In genomic region chr20:1833728-1834726, GRCh38 we compare ENCODE assay signal across 30 cellular contexts.
DNase-seq lines count a peak whose midpoint lies in the region; ATAC-seq, FAIRE-seq and TF ChIP-seq lines count a peak whose summit lies in the region.
"Had no signal": no experiment of that assay in that cellular context is flagged by ENCODE, and none has a peak within 500 bp of the region (broad histone marks: within the 10 kb centered on the region; RNA-seq: fewer than 3 reads in every experiment).

No MANE protein-coding gene starts in this region.

- no peak overlapping the region for H3K9ac ChIP-seq in trophoblast cell (ENCODE audit: low read length)

- H2BK120ac ChIP-seq in trophoblast cell (ENCODE audit: insufficient read depth, low read length, poor library complexity) = peak overlapping the region; percentile 16

- DNase-seq in DMS 273 (lab: John Stamatoyannopoulos, UW; ENCODE audit: unreplicated experiment) (peak; percentile 44), DMS 273 treated with DMSO at 0.1 percent for 48 hours (lab: John Stamatoyannopoulos, UW) (no peak), NCI-H2227 treated with DMSO at 0.1 percent for 48 hours (lab: John Stamatoyannopoulos, UW) (peak; percentile 12), bronchial epithelial cell (ENCODE audit: low read depth) (peak; percentile 57), trophoblast cell (no peak), psoas muscle (no peak)
- no peak for DNase-seq in activated naive CD4-positive, alpha-beta T cell (lab: John Stamatoyannopoulos, UW)
- DNase-seq: activated CD4-positive, alpha-beta T cell treated with anti-CD3 and anti-CD28 coated beads, Interleukin-2, amount 10 ng/mL, durations not matched to agents 24 days and 14 days; activated CD8-positive, alpha-beta memory T cell treated with anti-CD3 and anti-CD28 coated beads for 24 hours; activated T-cell treated with anti-CD3 and anti-CD28 coated beads for 4 hours; Caco-2; DMS79 treated with DMSO at 0.1 percent for 48 hours; esophagus squamous epithelium; foreskin keratinocyte; GDM1; head of caudate nucleus; left ventricle myocardium inferior; NCI-H1048; NCI-H187 treated with DMSO at 0.1 percent for 48 hours; T-cell had no signal

- no peak overlapping the region for H2BK5ac ChIP-seq in trophoblast cell (ENCODE audit: low read depth, low read length, poor library complexity)

- no peak overlapping the region for H3K27ac ChIP-seq in trophoblast cell (ENCODE audit: low read depth, low read length)
- no peak overlapping the region for H3K27ac ChIP-seq in psoas muscle
- H3K27ac ChIP-seq: 22Rv1, C4-2B, esophagus squamous epithelium, foreskin keratinocyte, left ventricle myocardium inferior, tibial nerve had no signal

- no CpG with 5 or more reads among the region's 4 CpGs for WGBS in trophoblast cell (ENCODE audit: extremely low coverage, insufficient coverage, insufficient read length)
- WGBS in psoas muscle, 3 donors = 84 to 91% (median 89%) methylated on average over 4 of the region's 4 CpGs

- no peak overlapping the region for H2AFZ ChIP-seq in trophoblast cell (ENCODE audit: insufficient read depth, low read length, poor library complexity)

- H4K91ac ChIP-seq in trophoblast cell (ENCODE audit: low read depth, low read length) = peak overlapping the region; percentile 42

- H3K79me1 ChIP-seq in trophoblast cell (ENCODE audit: low read length) = peaks cover 6% of the 10 kb centered on the region

- no peak overlapping the region for H3K4me3 ChIP-seq in bronchial epithelial cell (ENCODE audit: low read depth, low read length)
- H3K4me3 ChIP-seq in trophoblast cell (ENCODE audit: low read depth, low read length) = no peak overlapping the region
- H3K4me3 ChIP-seq in psoas muscle = no peak overlapping the region
- H3K4me3 ChIP-seq: breast epithelium, esophagus squamous epithelium, left ventricle myocardium inferior, right atrium auricular region, tibial nerve had no signal

- TF ChIP-seq CTCF in bronchial epithelial cell (IDR thresholded peaks at IDR 0.05; ENCODE audit: insufficient read depth, low read length, severe bottlenecking) (no peak), psoas muscle (IDR thresholded peaks at IDR 0.05) (no peak)

- H3K9me3 ChIP-seq in trophoblast cell (ENCODE audit: insufficient read depth, low read depth, low read length) (no peaks in the 10 kb centered on the region), psoas muscle (no peaks in the 10 kb centered on the region)
- H3K9me3 ChIP-seq: breast epithelium, Caco-2, esophagus squamous epithelium, left ventricle myocardium inferior, right atrium auricular region, tibial nerve had no signal

- H4K12ac ChIP-seq in trophoblast cell (ENCODE audit: low read depth, low read length) = no peak overlapping the region

- ATAC-seq in esophagus mucosa = no peak
- ATAC-seq in psoas muscle = no peak
- ATAC-seq: activated naive CD4-positive, alpha-beta T cell treated with anti-CD3 and anti-CD28 coated beads, Interleukin-2, amount 50 U/mL, for 72 hours; foreskin keratinocyte; HCT116; T-cell had no signal

- H3K27me3 ChIP-seq in bronchial epithelial cell (ENCODE audit: control insufficient read depth, insufficient read depth, low read length) (no peaks in the 10 kb centered on the region), trophoblast cell (ENCODE audit: insufficient read depth, low read length) (no peaks in the 10 kb centered on the region), psoas muscle (ENCODE audit: insufficient read depth in 3 of 3, low read length in 2 of 3) (peaks cover 0 to 3% (median 0%) of the 10 kb centered on the region in 3 donors)
- H3K27me3 ChIP-seq: breast epithelium, foreskin keratinocyte, right atrium auricular region had no signal

- H3K36me3 ChIP-seq in bronchial epithelial cell (ENCODE audit: control insufficient read depth, insufficient read depth, low read length) = no peaks in the 10 kb centered on the region
- no peaks in the 10 kb centered on the region for H3K36me3 ChIP-seq in trophoblast cell (ENCODE audit: control insufficient read depth in 1 of 2, insufficient read depth in 2 of 2, low read length in 2 of 2)
- H3K36me3 ChIP-seq in psoas muscle (ENCODE audit: insufficient read depth in 1 of 2, low read depth in 1 of 2) = no peaks in the 10 kb centered on the region
- H3K36me3 ChIP-seq: breast epithelium, esophagus squamous epithelium, left ventricle myocardium inferior, right atrium auricular region, tibial nerve had no signal

- peak overlapping the region; percentile 20 for H3K14ac ChIP-seq in trophoblast cell (ENCODE audit: low read length)

- H3K4me2 ChIP-seq in trophoblast cell (ENCODE audit: low read length) = no peak overlapping the region

- intact Hi-C loops in psoas muscle (cut with DNase I) = no loop called here

- H3K79me2 ChIP-seq in trophoblast cell (ENCODE audit: control insufficient read depth, insufficient read depth, low read length, poor library complexity) = no peaks in the 10 kb centered on the region

- no peak overlapping the region for H3K4ac ChIP-seq in trophoblast cell (ENCODE audit: low read depth, low read length)

- no peak overlapping the region for H4K8ac ChIP-seq in trophoblast cell (ENCODE audit: low read depth, low read length)

- peak overlapping the region; percentile 87 for H2BK12ac ChIP-seq in trophoblast cell (ENCODE audit: low read length)

- H3K23ac ChIP-seq in trophoblast cell (ENCODE audit: low read length) = no peak overlapping the region

- peak; percentile 50 for FAIRE-seq in bronchial epithelial cell (lab: Jason Lieb, UNC)
- FAIRE-seq: colon, islet of Langerhans had no signal

- H3K18ac ChIP-seq in trophoblast cell (ENCODE audit: low read length) = no peak overlapping the region

- H2AK5ac ChIP-seq in trophoblast cell (ENCODE audit: low read length) = no peak overlapping the region

- H3K4me1 ChIP-seq in trophoblast cell (ENCODE audit: control insufficient read depth in 1 of 2, insufficient read depth in 2 of 2, low read length in 2 of 2) (peaks cover 2 to 20% of the 10 kb centered on the region in 2 experiments), psoas muscle (peaks cover 5% of the 10 kb centered on the region)
- H3K4me1 ChIP-seq: breast epithelium, Caco-2 had no signal

Comparison
In these comparisons a context has a peak if more than half of its experiments do, and no peak if none do; other contexts are left out.
1. DNase-seq: peak in DMS 273 (single experiment), NCI-H2227 treated with DMSO at 0.1 percent for 48 hours (single experiment) and bronchial epithelial cell (single experiment); none in DMS 273 treated with DMSO at 0.1 percent for 48 hours (single experiment), trophoblast cell (0 of 2), activated naive CD4-positive, alpha-beta T cell (0 of 4) and psoas muscle (0 of 2).